ENCODE assay signal across 1 cellular context in genomic region chr6:10552237-10552810, GRCh38.
TF ChIP-seq lines count a peak whose summit lies in the region.

No MANE protein-coding gene starts in this region.

TF ChIP-seq in GM23338, 12 proteins besides CTCF, POLR2A, EP300 and RAD21 (continued from another document):
- TF ChIP-seq ZNF462 (CRISPR knock-in tag; IDR thresholded peaks at IDR 0.05) (no peak), ZNF331 (CRISPR knock-in tag; IDR thresholded peaks at IDR 0.05; ENCODE audit: low read depth) (no peak)
